Comparison of ENCODE assay signal across 8 cellular contexts in the genomic region with DNA sequence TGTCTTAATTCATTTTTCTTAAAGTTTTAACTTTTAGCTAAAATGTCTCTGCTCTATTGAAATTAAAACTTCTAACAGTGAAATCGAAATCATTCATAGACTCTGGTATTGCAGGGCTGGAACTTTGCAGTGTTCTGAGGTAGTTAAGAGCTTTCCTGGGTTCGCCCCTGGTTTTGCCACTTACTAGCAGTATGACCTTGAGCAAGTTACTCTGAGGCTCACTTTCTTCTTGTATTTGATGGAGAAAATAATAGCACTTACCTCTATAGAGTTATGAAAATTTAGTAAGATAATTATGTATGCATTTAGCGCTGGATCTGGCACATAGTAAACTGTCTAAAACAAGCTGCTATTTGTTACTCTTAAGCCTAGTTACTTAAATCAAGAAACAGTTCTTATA. TPM values are rescaled to one million over a fixed set of nuclear protein-coding genes. Genes with fewer than 3 reads are reported as not detected.
DNase-seq lines count a peak whose midpoint lies in the region; TF ChIP-seq lines count a peak whose summit lies in the region.

No MANE protein-coding gene starts in this region.

- H4K20me1 ChIP-seq in PC-9 (ENCODE audit: insufficient read depth): peaks cover 7% of the 10 kb centered on the region; the same call in 1 of the 2 replicates

- TF ChIP-seq POLR2A in prostate gland (IDR thresholded peaks at IDR 0.05): no peak

- TF ChIP-seq CTCF in GM06990 (IDR thresholded peaks at IDR 0.05; ENCODE audit: insufficient read depth, low read length, poor library complexity, severe bottlenecking): no peak
- TF ChIP-seq CTCF in PC-9 (conservative IDR thresholded peaks at IDR 0.05): no peak
- no peak for TF ChIP-seq CTCF in prostate gland (IDR thresholded peaks at IDR 0.05)

- peak overlapping the region; percentile 96 for H3K4me2 ChIP-seq in PC-9

- intact Hi-C loops in PC-9 (cut with micrococcal nuclease; ENCODE audit: unreplicated experiment) (loop anchor here (5.0 kb wide), 1 partner anchor 76 kb away; a partner anchor contains a TSS), prostate gland (cut with DNase I) (no loop called here)

- H3K27me3 ChIP-seq in GM06990 (replicated peaks; ENCODE audit: control insufficient read depth, insufficient read depth, low read length) (no peaks in the 10 kb centered on the region), PC-9 (ENCODE audit: insufficient read depth, low read depth) (no peaks in the 10 kb centered on the region), prostate gland (replicated peaks; ENCODE audit: insufficient read depth) (no peaks in the 10 kb centered on the region)

- no peak overlapping the region for H2AFZ ChIP-seq in PC-9

- H3K27ac ChIP-seq in PC-9 (no peak overlapping the region), epithelial cell of prostate (peak overlapping the region; percentile 96), prostate gland (peak overlapping the region; percentile 39 to 97)

- H3F3A ChIP-seq in PC-9 (ENCODE audit: insufficient read depth, low read depth): peaks cover 11% of the 10 kb centered on the region; the same call in 1 of the 2 replicates

- H3K4me3 ChIP-seq in GM06990 (replicated peaks; ENCODE audit: low read depth, low read length): peak overlapping the region; percentile 93
- peak overlapping the region; percentile 90 for H3K4me3 ChIP-seq in PC-9
- H3K4me3 ChIP-seq in prostate gland: peak overlapping the region; percentile 59 to 81

- H3K36me3 ChIP-seq in GM06990 (ENCODE audit: control insufficient read depth, insufficient read depth, low read length) (no peaks in the 10 kb centered on the region), PC-9 (ENCODE audit: low read depth) (no peaks in the 10 kb centered on the region), prostate gland (no peaks in the 10 kb centered on the region)

- 21% methylated on average over 3 of the region's 3 CpGs for WGBS in prostate gland

- no TSS peak for BruUV-seq in PC-9 (replicated peaks; lab: Mats Ljungman, UMichigan)

- H3K9me3 ChIP-seq in PC-9 (ENCODE audit: insufficient read depth, low read depth): no peaks in the 10 kb centered on the region
- no peaks in the 10 kb centered on the region for H3K9me3 ChIP-seq in prostate gland

- DNase-seq in GM06990 (ENCODE audit: extremely low read depth, insufficient read length): no peak
- no peak for DNase-seq in PC-9
- no peak for DNase-seq in epithelial cell of prostate (ENCODE audit: low read depth, low spot score)
- DNase-seq in prostate gland (ENCODE audit: low spot score): no peak
- DNase-seq in HK-2 (ENCODE audit: unreplicated experiment): no peak
- no peak for DNase-seq in glomerular visceral epithelial cell (ENCODE audit: extremely low spot score)
- DNase-seq in middle frontal gyrus (ENCODE audit: extremely low spot score, low spot score): no peak
- DNase-seq in stimulated activated CD4-positive, alpha-beta T cell treated with anti-CD3 and anti-CD28 coated beads, Interleukin-4, amount 100 ng/mL, for 4 hours: no peak

- POLR2A ChIA-PET in PC-9 (lab: Charles Lee; ENCODE audit: unreplicated experiment): no interaction called here

- CTCF ChIA-PET in PC-9 (lab: Charles Lee): no interaction called here

- H3K79me2 ChIP-seq in PC-9 (ENCODE audit: low read depth): peaks cover 69% of the 10 kb centered on the region

- H3K4me1 ChIP-seq in PC-9 (replicated peaks; ENCODE audit: insufficient read depth) (peaks cover 48% of the 10 kb centered on the region), prostate gland (replicated peaks) (peaks cover 5% of the 10 kb centered on the region)

- H3K9me2 ChIP-seq in PC-9 (ENCODE audit: insufficient read depth): no peaks in the 10 kb centered on the region

RNA-seq across cellular contexts. Expression of a gene that starts 1.7 kb away (rescaled TPM):
- 31.5 and 70.4 TPM in 2 replicates for total RNA-seq in PC-9 (2021)
- total RNA-seq in prostate gland: 100 to 1,000 TPM in 1 of 2 donors, 10 to 100 TPM in 1; 95.1 to 119 TPM
